In genomic region chr7:47968852-47969774, GRCh38 we compare ENCODE assay signal across 8 cellular contexts. TPM values are rescaled to one million over a fixed set of nuclear protein-coding genes. Genes with fewer than 3 reads are reported as not detected.
A peak's percentile ranks its signal among the peaks of the same experiment; 100 is the strongest.
DNase-seq lines count a peak whose midpoint lies in the region; ATAC-seq and TF ChIP-seq lines count a peak whose summit lies in the region.

No MANE protein-coding gene starts in this region.

- ATAC-seq in CD8-positive, alpha-beta T cell = peak; percentile 89
- ATAC-seq in HG03521 (IDR thresholded peaks at IDR 0.05; ENCODE audit: unreplicated experiment) = peak; percentile 84

- peaks cover 4% of the 10 kb centered on the region; the same call in 1 of the 2 replicates for H4K20me1 ChIP-seq in OCI-LY3 (ENCODE audit: insufficient read depth, low read length)

- CTCF ChIA-PET in CD8-positive, alpha-beta T cell (lab: Charles Lee) = interaction anchor here (0.6 to 1.1 kb wide), 8 partner anchors 16 to 159 kb away, joined by 3 to 9 read pairs (median 3); no protein-coding TSS in a partner anchor

- H3K9me3 Mint-ChIP-seq in CD8-positive, alpha-beta T cell = no peaks in the 10 kb centered on the region

- intact Hi-C loops in CD8-positive, alpha-beta T cell (cut with DNase I, micrococcal nuclease) = no loop called here
- intact Hi-C loops in ovary (cut with DNase I) = no loop called here

- H3K27ac Mint-ChIP-seq in CD8-positive, alpha-beta T cell = peak overlapping the region; percentile 21

- no peaks in the 10 kb centered on the region for H3K4me1 ChIP-seq in CD8-positive, alpha-beta T cell (ENCODE audit: insufficient read depth, low read length)
- H3K4me1 ChIP-seq in OCI-LY3 (ENCODE audit: low read length) (peaks cover 5% of the 10 kb centered on the region; the same call in 1 of the 2 replicates), ovary (ENCODE audit: insufficient read depth) (no peaks in the 10 kb centered on the region)

- no peak overlapping the region for H2AFZ ChIP-seq in OCI-LY3 (ENCODE audit: low read depth, low read length)

- H3K36me3 Mint-ChIP-seq in CD8-positive, alpha-beta T cell = peaks cover 91% of the 10 kb centered on the region

- peak; percentile 82 for TF ChIP-seq CTCF in CD8-positive, alpha-beta T cell (IDR thresholded peaks at IDR 0.05)
- peak; percentile 80 for TF ChIP-seq CTCF in OCI-LY3 (IDR thresholded peaks at IDR 0.05; ENCODE audit: low read depth, low read length)
- peak; percentile 94 for TF ChIP-seq CTCF in fibroblast of villous mesenchyme (IDR thresholded peaks at IDR 0.05; ENCODE audit: insufficient read depth, low read depth, low read length)
- peak in 2 of 3 donors; percentile 36 to 47 for TF ChIP-seq CTCF in ovary (IDR thresholded peaks at IDR 0.05)

- no peaks in the 10 kb centered on the region for H3K9me3 ChIP-seq in CD8-positive, alpha-beta T cell (ENCODE audit: low read length)
- H3K9me3 ChIP-seq in OCI-LY3 (ENCODE audit: insufficient read depth, low read length) = no peaks in the 10 kb centered on the region
- H3K9me3 ChIP-seq in ovary = no peaks in the 10 kb centered on the region

- no peaks in the 10 kb centered on the region for H3K27me3 Mint-ChIP-seq in CD8-positive, alpha-beta T cell (ENCODE audit: low read depth)

- H3K4me3 Mint-ChIP-seq in CD8-positive, alpha-beta T cell = no peak overlapping the region

- TF ChIP-seq EP300 in ovary (IDR thresholded peaks at IDR 0.05) = no peak

- no peak overlapping the region for H3K4me3 ChIP-seq in CD8-positive, alpha-beta T cell (ENCODE audit: low read depth, low read length)
- H3K4me3 ChIP-seq in OCI-LY3 (ENCODE audit: low read length) = no peak overlapping the region
- no peak overlapping the region for H3K4me3 ChIP-seq in fibroblast of villous mesenchyme (ENCODE audit: low read depth, low read length)
- no peak overlapping the region for H3K4me3 ChIP-seq in ovary

- peaks cover 32% of the 10 kb centered on the region for H3K4me1 Mint-ChIP-seq in CD8-positive, alpha-beta T cell (ENCODE audit: low read depth)

- POLR2A ChIA-PET in CD8-positive, alpha-beta T cell (lab: Charles Lee) = no interaction called here

- no peak overlapping the region for H3K9ac ChIP-seq in OCI-LY3 (ENCODE audit: low read length)

- no peaks in the 10 kb centered on the region for H3K79me2 ChIP-seq in OCI-LY3 (ENCODE audit: low read length)

- no peak overlapping the region for H3K4me2 ChIP-seq in OCI-LY3 (ENCODE audit: low read length)

- H3K27me3 ChIP-seq in CD8-positive, alpha-beta T cell (ENCODE audit: insufficient read depth, low read length) = no peaks in the 10 kb centered on the region
- H3K27me3 ChIP-seq in OCI-LY3 (ENCODE audit: low read depth, low read length) (no peaks in the 10 kb centered on the region), ovary (no peaks in the 10 kb centered on the region)

- no peak for TF ChIP-seq POLR2A in ovary (IDR thresholded peaks at IDR 0.05)

- 51 to 66% (median 56%) methylated on average over 5 of the region's 5 CpGs for WGBS in ovary, 3 donors

- no peak overlapping the region for H3K27ac ChIP-seq in CD8-positive, alpha-beta T cell (ENCODE audit: low read depth, low read length)
- H3K27ac ChIP-seq in OCI-LY3 (ENCODE audit: low read length) (no peak overlapping the region), ovary (no peak overlapping the region)

- H3K36me3 ChIP-seq in CD8-positive, alpha-beta T cell (ENCODE audit: insufficient read depth, low read length) = peaks cover 62% of the 10 kb centered on the region
- H3K36me3 ChIP-seq in OCI-LY3 (replicated peaks; ENCODE audit: low read depth, low read length) (peaks cover 59% of the 10 kb centered on the region), ovary (no peaks in the 10 kb centered on the region)

- peak in 5 of 7 experiments; percentile 15 to 58 (median 50) for DNase-seq in CD8-positive, alpha-beta T cell
- peak; percentile 55 for DNase-seq in GM19238 (ENCODE audit: insufficient read length, low spot score)
- DNase-seq in activated T-helper 9 cell treated with anti-CD3 and anti-CD28 coated beads, Interleukin-2, amount 50 U/mL, for 16 hours (ENCODE audit: low read depth) = peak; percentile 14
- peak; percentile 64 for DNase-seq in fibroblast of villous mesenchyme (ENCODE audit: low read depth)
- DNase-seq in ovary = peak; percentile 25 to 64 (median 50)
- DNase-seq in foreskin melanocyte = no peak

RNA-seq across cellular contexts. Expression of gene HUS1, which starts 10.3 kb away (rescaled TPM):
- total RNA-seq in CD8-positive, alpha-beta T cell = 10 to 100 TPM; 73.4 to 82.9 TPM
- total RNA-seq in fibroblast of villous mesenchyme (20.6 and 29.4 TPM in 2 replicates), ovary (10 to 100 TPM; 10.3 to 27.2 (median 20.7) TPM)
- 10 to 100 TPM; 10.0 to 21.4 TPM for polyA plus RNA-seq in ovary

RNA-seq across cellular contexts. Expression of gene PKD1L1, which starts 20.8 kb away (rescaled TPM):
- total RNA-seq in CD8-positive, alpha-beta T cell = under 1 TPM; 0.03 to 0.08 TPM
- total RNA-seq in fibroblast of villous mesenchyme = 0.32 and 0.43 TPM in 2 replicates
- under 1 TPM; 0.11 to 0.48 (median 0.28) TPM for total RNA-seq in ovary
- polyA plus RNA-seq in ovary = under 1 TPM; 0.13 to 0.22 TPM

RNA-seq across cellular contexts. Expression of gene SUN3, which starts 59.8 kb away (rescaled TPM):
- total RNA-seq in CD8-positive, alpha-beta T cell = not detected
- total RNA-seq in fibroblast of villous mesenchyme (not detected in 2 replicates), ovary (not detected)
- not detected for polyA plus RNA-seq in ovary

Comparison
In these comparisons a context has a peak if more than half of its experiments do, and no peak if none do; other contexts are left out.
1. CTCF ChIP-seq: peak in every context shown above with its lines; median percentile 94 in fibroblast of villous mesenchyme; 82 in CD8-positive, alpha-beta T cell; 80 in OCI-LY3; 42 in ovary.